Comparison of ENCODE assay signal across 1 cellular context in genomic region chr2:161112885-161113284, GRCh38.
TF ChIP-seq lines count a peak whose summit lies in the region.

No MANE protein-coding gene starts in this region.

TF ChIP-seq in GM23338, 12 proteins besides CTCF, POLR2A, EP300 and RAD21 (continued from another document):
- TF ChIP-seq EZH2phosphoT487 (IDR thresholded peaks at IDR 0.05; ENCODE audit: unreplicated experiment) (no peak), NANOG (IDR thresholded peaks at IDR 0.05; ENCODE audit: borderline replicate concordance) (no peak)
